7 cellular contexts compared by ENCODE assay signal in genomic region chr20:29753879-29754278, GRCh38.
DNase-seq lines count a peak whose midpoint lies in the region; ATAC-seq, FAIRE-seq and TF ChIP-seq lines count a peak whose summit lies in the region.
"Not testable (repeated sequence)": the region's sequence is repeated elsewhere in the genome, so short reads cannot be mapped to it uniquely, and the experiment has no call there.

No MANE protein-coding gene starts in this region.

- not testable (repeated sequence) for H3K9ac ChIP-seq in K562 (ENCODE audit: insufficient read depth in 1 of 2, low read depth in 2 of 2, low read length in 2 of 2); kidney (ENCODE audit: low read length in 2 of 2)

- POLR2A ChIA-PET in activated CD8-positive, alpha-beta T cell treated with anti-CD3 and anti-CD28 coated beads for 36 hours (lab: Charles Lee); K562 (lab: Yijun Ruan, JAX): not testable (repeated sequence)

- in situ Hi-C loops in K562 (cut with MboI), result loop anchor here (25.0 kb wide), 1 partner anchor 1508 kb away; the partner anchor contains the start of gene DEFB115

- CTCF ChIA-PET in activated CD8-positive, alpha-beta T cell treated with anti-CD3 and anti-CD28 coated beads for 36 hours (lab: Charles Lee); activated naive CD4-positive, alpha-beta T cell treated with anti-CD3 and anti-CD28 coated beads, Interleukin-2, amount 10 ng/mL, durations not matched to agents 7 days and 5 days (lab: Charles Lee); K562 (lab: Yijun Ruan, JAX; ENCODE audit: low intra/inter-chr PET ratio): not testable (repeated sequence)

- not testable (repeated sequence) for H3K36me3 Mint-ChIP-seq in HFFc6 (ENCODE audit: low read depth); T-helper 17 cell (ENCODE audit: low read depth); activated CD8-positive, alpha-beta T cell treated with anti-CD3 and anti-CD28 coated beads for 36 hours (ENCODE audit: low read depth); activated naive CD4-positive, alpha-beta T cell treated with anti-CD3 and anti-CD28 coated beads, Interleukin-2, amount 10 ng/mL, durations not matched to agents 7 days and 5 days

- not testable (repeated sequence) for TF ChIP-seq CTCF in HFFc6 (IDR thresholded peaks at IDR 0.05); activated CD8-positive, alpha-beta T cell treated with anti-CD3 and anti-CD28 coated beads for 36 hours (IDR thresholded peaks at IDR 0.05); K562 (IDR thresholded peaks at IDR 0.05 in 2 of 3, conservative IDR thresholded peaks at IDR 0.05 in 1 of 3; ENCODE audit: insufficient read depth in 2 of 3, low read depth in 1 of 3, low read length in 3 of 3); kidney (IDR thresholded peaks at IDR 0.05; ENCODE audit: borderline replicate concordance, extremely low read depth, insufficient read depth); tibial artery (IDR thresholded peaks at IDR 0.05)

- not testable (repeated sequence) for DNase-seq in HFFc6; T-helper 17 cell; activated CD8-positive, alpha-beta T cell treated with anti-CD3 and anti-CD28 coated beads for 36 hours; activated naive CD4-positive, alpha-beta T cell treated with anti-CD3 and anti-CD28 coated beads, Interleukin-2, amount 10 ng/mL, durations not matched to agents 7 days and 5 days; K562 (ENCODE audit: extremely low read depth in 1 of 4, low spot score in 3 of 4)
- peak; percentile 59 for DNase-seq in kidney
- peak; percentile 19 to 56 for DNase-seq in tibial artery

- H3K4me1 Mint-ChIP-seq in HFFc6 (ENCODE audit: low read depth), result peaks cover 30% of the 10 kb centered on the region; the same call in 1 of the 2 replicates
- H3K4me1 Mint-ChIP-seq in T-helper 17 cell, result not testable (repeated sequence)
- peaks cover 32% of the 10 kb centered on the region for H3K4me1 Mint-ChIP-seq in activated CD8-positive, alpha-beta T cell treated with anti-CD3 and anti-CD28 coated beads for 36 hours (ENCODE audit: low read depth)
- peaks cover 31% of the 10 kb centered on the region for H3K4me1 Mint-ChIP-seq in activated naive CD4-positive, alpha-beta T cell treated with anti-CD3 and anti-CD28 coated beads, Interleukin-2, amount 10 ng/mL, durations not matched to agents 7 days and 5 days

- H3K27me3 ChIP-seq in K562 (ENCODE audit: control insufficient read depth in 2 of 2, insufficient read depth in 2 of 2, low read length in 2 of 2); tibial artery: not testable (repeated sequence)

- H3K27ac Mint-ChIP-seq in HFFc6, result not testable (repeated sequence)
- peak overlapping the region; percentile 14 for H3K27ac Mint-ChIP-seq in T-helper 17 cell
- H3K27ac Mint-ChIP-seq in activated CD8-positive, alpha-beta T cell treated with anti-CD3 and anti-CD28 coated beads for 36 hours, result peak overlapping the region; percentile 97
- peak overlapping the region; percentile 98 for H3K27ac Mint-ChIP-seq in activated naive CD4-positive, alpha-beta T cell treated with anti-CD3 and anti-CD28 coated beads, Interleukin-2, amount 10 ng/mL, durations not matched to agents 7 days and 5 days

- not testable (repeated sequence) for H4K20me1 ChIP-seq in K562 (replicated peaks; ENCODE audit: control insufficient read depth, insufficient read depth, low read length)

- not testable (repeated sequence) for H3K4me1 ChIP-seq in K562 (replicated peaks in 1 of 2; ENCODE audit: control insufficient read depth in 2 of 2, insufficient read depth in 2 of 2, low read length in 2 of 2); kidney (ENCODE audit: control insufficient read depth in 1 of 2, insufficient read depth in 1 of 2, low read depth in 1 of 2, low read length in 2 of 2); tibial artery

- H3K4me2 ChIP-seq in K562 (ENCODE audit: insufficient read depth, low read length), result not testable (repeated sequence)

- H3K79me2 ChIP-seq in K562 (ENCODE audit: control insufficient read depth, insufficient read depth, low read length), result not testable (repeated sequence)

- intact Hi-C loops in activated CD8-positive, alpha-beta T cell treated with anti-CD3 and anti-CD28 coated beads for 36 hours (cut with micrococcal nuclease); K562 (cut with micrococcal nuclease); kidney (cut with DNase I); tibial artery (cut with DNase I; ENCODE audit: low total_unique reads): not testable (repeated sequence)

- not testable (repeated sequence) for H3K4me3 ChIP-seq in K562; kidney (ENCODE audit: low read length in 2 of 2); tibial artery

- not testable (repeated sequence) for TF ChIP-seq EP300 in K562 (IDR thresholded peaks at IDR 0.05; ENCODE audit: low read length)

- H3K27ac ChIP-seq in K562 (ENCODE audit: extremely low read depth, low read depth, low read length); kidney (ENCODE audit: low read depth in 2 of 2, low read length in 2 of 2); tibial artery: not testable (repeated sequence)

- not testable (repeated sequence) for H3K27me3 Mint-ChIP-seq in HFFc6 (ENCODE audit: insufficient read depth); T-helper 17 cell; activated CD8-positive, alpha-beta T cell treated with anti-CD3 and anti-CD28 coated beads for 36 hours; activated naive CD4-positive, alpha-beta T cell treated with anti-CD3 and anti-CD28 coated beads, Interleukin-2, amount 10 ng/mL, durations not matched to agents 7 days and 5 days

- H3K36me3 ChIP-seq in K562 (ENCODE audit: control insufficient read depth, insufficient read depth, low read length); kidney (ENCODE audit: control insufficient read depth in 1 of 2, insufficient read depth in 2 of 2, low read length in 2 of 2); tibial artery: not testable (repeated sequence)

- not testable (repeated sequence) for BruUV-seq in K562 (replicated peaks; lab: Mats Ljungman, UMichigan)

- H3K9me1 ChIP-seq in K562 (ENCODE audit: control insufficient read depth, insufficient read depth, low read length), result not testable (repeated sequence)

- FAIRE-seq in K562 (lab: Jason Lieb, UNC); kidney (lab: Jason Lieb, UNC): not testable (repeated sequence)

- H3K4me3 Mint-ChIP-seq in HFFc6, result peak overlapping the region; percentile 79; the same call in 1 of the 2 replicates
- H3K4me3 Mint-ChIP-seq in T-helper 17 cell, result not testable (repeated sequence)
- H3K4me3 Mint-ChIP-seq in activated CD8-positive, alpha-beta T cell treated with anti-CD3 and anti-CD28 coated beads for 36 hours, result peak overlapping the region; percentile 56
- peak overlapping the region; percentile 54 for H3K4me3 Mint-ChIP-seq in activated naive CD4-positive, alpha-beta T cell treated with anti-CD3 and anti-CD28 coated beads, Interleukin-2, amount 10 ng/mL, durations not matched to agents 7 days and 5 days

- ATAC-seq in T-helper 17 cell; activated CD8-positive, alpha-beta T cell treated with anti-CD3 and anti-CD28 coated beads for 36 hours; K562: not testable (repeated sequence)

- not testable (repeated sequence) for TF ChIP-seq RAD21 in K562 (CRISPR knock-in tag; conservative IDR thresholded peaks at IDR 0.05 in 1 of 2, IDR thresholded peaks at IDR 0.05 in 1 of 2)

- TF ChIP-seq POLR2A in K562 (conservative IDR thresholded peaks at IDR 0.05), result not testable (repeated sequence)

- 30% methylated on average over 14 of the region's 19 CpGs for WGBS in K562 (ENCODE audit: insufficient coverage, low coverage, missing lambda C conversion rate)

- H3K9me3 Mint-ChIP-seq in HFFc6, result peaks cover 39% of the 10 kb centered on the region
- peaks cover 28% of the 10 kb centered on the region for H3K9me3 Mint-ChIP-seq in activated CD8-positive, alpha-beta T cell treated with anti-CD3 and anti-CD28 coated beads for 36 hours
- peaks cover 45% of the 10 kb centered on the region for H3K9me3 Mint-ChIP-seq in activated naive CD4-positive, alpha-beta T cell treated with anti-CD3 and anti-CD28 coated beads, Interleukin-2, amount 10 ng/mL, durations not matched to agents 7 days and 5 days

- H2AFZ ChIP-seq in K562 (ENCODE audit: low read depth, low read length), result 0 out of 2 replicates have a peak overlapping the region, but pooled peaks have one; percentile 39

- H3K9me3 ChIP-seq in T-helper 17 cell (ENCODE audit: control insufficient read depth, low read length, poor library complexity, severe bottlenecking); K562 (replicated peaks; ENCODE audit: control insufficient read depth, insufficient read depth, low read depth, low read length); kidney (ENCODE audit: control insufficient read depth in 1 of 2, low read length in 2 of 2); tibial artery: not testable (repeated sequence)
